In genomic region chr1:221987860-221988520, GRCh38 we compare ENCODE assay signal across 9 cellular contexts.
DNase-seq lines count a peak whose midpoint lies in the region; TF ChIP-seq lines count a peak whose summit lies in the region.
"Had no signal": no experiment of that assay in that cellular context is flagged by ENCODE, and none has a peak within 500 bp of the region (broad histone marks: within the 10 kb centered on the region; RNA-seq: fewer than 3 reads in every experiment).

No MANE protein-coding gene starts in this region.

- no peaks in the 10 kb centered on the region for H3K36me3 ChIP-seq in brain microvascular endothelial cell (replicated peaks)

- no peak overlapping the region for H3K4me3 Mint-ChIP-seq in nephron

- TF ChIP-seq POLR2A in NB4 (IDR thresholded peaks at IDR 0.05; ENCODE audit: extremely low read depth, insufficient read length) = no peak

- no peaks in the 10 kb centered on the region for H3K27me3 ChIP-seq in brain microvascular endothelial cell (replicated peaks)

- CTCF ChIA-PET in GM10248 (lab: Yijun Ruan, JAX) = no interaction called here

- POLR2A ChIA-PET in GM10248 (lab: Yijun Ruan, JAX) = no interaction called here

- in situ Hi-C loops in brain microvascular endothelial cell (cut with HindIII; ENCODE audit: low pct_ligation_motif_present, low sequenced_read_pairs) = no loop called here

- H3K27ac ChIP-seq in brain microvascular endothelial cell = peak overlapping the region; percentile 27

- peaks cover 22% of the 10 kb centered on the region for H3K4me1 Mint-ChIP-seq in nephron

- peak; percentile 75 for DNase-seq in Daoy (ENCODE audit: low read depth)
- DNase-seq in NB4 (ENCODE audit: low read depth) = peak; percentile 19
- DNase-seq in brain microvascular endothelial cell = peak; percentile 81
- DNase-seq in T-helper 1 cell = no peak
- DNase-seq in GM10248 (ENCODE audit: extremely low spot score) = no peak
- no peak for DNase-seq in stimulated activated CD4-positive, alpha-beta T cell treated with anti-CD3 and anti-CD28 coated beads, Interleukin-15, amount 100 ng/mL, for 24 hours
- DNase-seq: activated CD4-positive, alpha-beta T cell treated with anti-CD3 and anti-CD28 coated beads for 48 hours; aorta had no signal

- H3K27me3 Mint-ChIP-seq in nephron (ENCODE audit: low read depth) = peaks cover 5% of the 10 kb centered on the region

- peak overlapping the region in 2 of 3 experiments; percentile 42 to 48 for H3K27ac Mint-ChIP-seq in nephron

- no peak overlapping the region for H3K4me3 ChIP-seq in NB4 (ENCODE audit: low read depth, low read length)
- H3K4me3 ChIP-seq in brain microvascular endothelial cell (ENCODE audit: low read depth, low read length) = no peak overlapping the region

- H3K9me3 Mint-ChIP-seq in nephron = no peaks in the 10 kb centered on the region

- no peak for TF ChIP-seq CTCF in NB4 (IDR thresholded peaks at IDR 0.05; ENCODE audit: low read depth, low read length)
- TF ChIP-seq CTCF in brain microvascular endothelial cell (IDR thresholded peaks at IDR 0.05; ENCODE audit: low read depth, low read length, missing control alignments) = no peak
- no peak for TF ChIP-seq CTCF in nephron (IDR thresholded peaks at IDR 0.05; ENCODE audit: unreplicated experiment in 3 of 3)
- TF ChIP-seq CTCF in GM10248 (IDR thresholded peaks at IDR 0.05; ENCODE audit: control extremely low read depth, extremely low read depth, low read depth, missing control alignments) = no peak

- H3K36me3 Mint-ChIP-seq in nephron (ENCODE audit: low read depth) = no peaks in the 10 kb centered on the region

Comparison
In these comparisons a context has a peak if more than half of its experiments do, and no peak if none do; other contexts are left out.
1. DNase-seq: peak in Daoy (single experiment), NB4 (single experiment) and brain microvascular endothelial cell (single experiment); none in T-helper 1 cell (0 of 5), GM10248 (single experiment) and stimulated activated CD4-positive, alpha-beta T cell treated with anti-CD3 and anti-CD28 coated beads, Interleukin-15, amount 100 ng/mL, for 24 hours (single experiment).